In the genomic region with DNA sequence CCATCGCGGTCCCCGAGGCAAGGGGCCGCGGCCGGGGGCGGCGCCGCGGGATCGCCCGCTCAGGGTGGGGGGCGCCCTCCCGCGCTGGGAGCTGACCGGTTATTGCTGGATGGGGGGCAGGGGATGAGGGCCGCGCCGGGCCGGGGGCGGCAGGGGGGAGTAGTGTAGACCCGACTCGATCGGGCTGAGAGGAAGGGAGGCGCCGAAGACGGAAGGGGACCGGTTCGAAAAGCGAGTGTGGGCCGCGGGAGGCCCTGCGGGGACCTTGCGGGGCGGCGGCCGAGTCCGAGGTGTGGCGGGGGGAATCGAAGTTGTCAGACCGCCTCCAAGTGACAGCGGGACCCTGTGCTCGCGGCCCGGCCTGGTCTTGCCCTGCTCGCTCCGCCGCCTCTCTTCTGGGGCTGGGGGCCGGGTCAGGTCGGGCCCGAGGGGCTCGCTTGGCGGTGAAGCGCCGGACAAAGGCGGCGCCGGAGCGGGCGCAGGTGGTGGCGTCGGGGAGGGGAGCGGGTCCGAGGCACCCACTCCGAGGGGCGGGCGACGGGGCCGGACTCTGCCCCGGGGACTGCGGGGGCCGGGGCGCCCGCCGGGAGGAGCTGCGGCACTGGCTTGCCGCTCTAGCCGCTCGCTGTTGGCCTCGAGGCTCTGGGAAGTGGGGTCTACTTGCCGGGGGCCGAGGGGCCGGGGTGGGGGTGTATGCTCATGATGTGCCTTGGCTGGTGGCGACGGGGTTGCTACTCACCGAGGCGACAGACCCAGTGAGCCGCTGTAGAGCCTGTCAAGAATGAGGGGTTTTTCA, we compare ENCODE assay signal across 1 cellular context.
A peak's percentile ranks its signal among the peaks of the same experiment; 100 is the strongest.
TF ChIP-seq lines count a peak whose summit lies in the region.

No MANE protein-coding gene starts in this region.

TF ChIP-seq in GM12878, 131 proteins besides CTCF, POLR2A, EP300 and RAD21:
- no peak for TF ChIP-seq ZZZ3 (IDR thresholded peaks at IDR 0.05; ENCODE audit: control insufficient read depth, insufficient read length, low read depth)
- TF ChIP-seq, protein P1, sequence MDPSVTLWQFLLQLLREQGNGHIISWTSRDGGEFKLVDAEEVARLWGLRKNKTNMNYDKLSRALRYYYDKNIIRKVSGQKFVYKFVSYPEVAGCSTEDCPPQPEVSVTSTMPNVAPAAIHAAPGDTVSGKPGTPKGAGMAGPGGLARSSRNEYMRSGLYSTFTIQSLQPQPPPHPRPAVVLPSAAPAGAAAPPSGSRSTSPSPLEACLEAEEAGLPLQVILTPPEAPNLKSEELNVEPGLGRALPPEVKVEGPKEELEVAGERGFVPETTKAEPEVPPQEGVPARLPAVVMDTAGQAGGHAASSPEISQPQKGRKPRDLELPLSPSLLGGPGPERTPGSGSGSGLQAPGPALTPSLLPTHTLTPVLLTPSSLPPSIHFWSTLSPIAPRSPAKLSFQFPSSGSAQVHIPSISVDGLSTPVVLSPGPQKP (IDR thresholded peaks at IDR 0.05; ENCODE audit: low read depth, low read length) = no peak
- TF ChIP-seq SP1 (IDR thresholded peaks at IDR 0.05; ENCODE audit: low read depth, low read length) = no peak
- TF ChIP-seq GABPA (IDR thresholded peaks at IDR 0.05; ENCODE audit: low read depth) = no peak
- TF ChIP-seq SUPT20H (IDR thresholded peaks at IDR 0.05; ENCODE audit: borderline replicate concordance, control insufficient read depth, low read depth, low read length) = no peak
- no peak for TF ChIP-seq HCFC1 (IDR thresholded peaks at IDR 0.05; ENCODE audit: low read length)
- TF ChIP-seq HDGF (IDR thresholded peaks at IDR 0.05) = no peak
- TF ChIP-seq BHLHE40 (IDR thresholded peaks at IDR 0.05; ENCODE audit: borderline replicate concordance in 1 of 2, low read depth in 2 of 2, low read length in 1 of 2) = peak in 1 of 2 experiments; percentile 11; a peak in 1 of 4 replicates
- TF ChIP-seq, protein P2, sequence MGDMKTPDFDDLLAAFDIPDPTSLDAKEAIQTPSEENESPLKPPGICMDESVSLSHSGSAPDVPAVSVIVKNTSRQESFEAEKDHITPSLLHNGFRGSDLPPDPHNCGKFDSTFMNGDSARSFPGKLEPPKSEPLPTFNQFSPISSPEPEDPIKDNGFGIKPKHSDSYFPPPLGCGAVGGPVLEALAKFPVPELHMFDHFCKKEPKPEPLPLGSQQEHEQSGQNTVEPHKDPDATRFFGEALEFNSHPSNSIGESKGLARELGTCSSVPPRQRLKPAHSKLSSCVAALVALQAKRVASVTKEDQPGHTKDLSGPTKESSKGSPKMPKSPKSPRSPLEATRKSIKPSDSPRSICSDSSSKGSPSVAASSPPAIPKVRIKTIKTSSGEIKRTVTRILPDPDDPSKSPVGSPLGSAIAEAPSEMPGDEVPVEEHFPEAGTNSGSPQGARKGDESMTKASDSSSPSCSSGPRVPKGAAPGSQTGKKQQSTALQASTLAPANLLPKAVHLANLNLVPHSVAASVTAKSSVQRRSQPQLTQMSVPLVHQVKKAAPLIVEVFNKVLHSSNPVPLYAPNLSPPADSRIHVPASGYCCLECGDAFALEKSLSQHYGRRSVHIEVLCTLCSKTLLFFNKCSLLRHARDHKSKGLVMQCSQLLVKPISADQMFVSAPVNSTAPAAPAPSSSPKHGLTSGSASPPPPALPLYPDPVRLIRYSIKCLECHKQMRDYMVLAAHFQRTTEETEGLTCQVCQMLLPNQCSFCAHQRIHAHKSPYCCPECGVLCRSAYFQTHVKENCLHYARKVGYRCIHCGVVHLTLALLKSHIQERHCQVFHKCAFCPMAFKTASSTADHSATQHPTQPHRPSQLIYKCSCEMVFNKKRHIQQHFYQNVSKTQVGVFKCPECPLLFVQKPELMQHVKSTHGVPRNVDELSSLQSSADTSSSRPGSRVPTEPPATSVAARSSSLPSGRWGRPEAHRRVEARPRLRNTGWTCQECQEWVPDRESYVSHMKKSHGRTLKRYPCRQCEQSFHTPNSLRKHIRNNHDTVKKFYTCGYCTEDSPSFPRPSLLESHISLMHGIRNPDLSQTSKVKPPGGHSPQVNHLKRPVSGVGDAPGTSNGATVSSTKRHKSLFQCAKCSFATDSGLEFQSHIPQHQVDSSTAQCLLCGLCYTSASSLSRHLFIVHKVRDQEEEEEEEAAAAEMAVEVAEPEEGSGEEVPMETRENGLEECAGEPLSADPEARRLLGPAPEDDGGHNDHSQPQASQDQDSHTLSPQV (IDR thresholded peaks at IDR 0.05) = no peak
- TF ChIP-seq RB1 (IDR thresholded peaks at IDR 0.05; ENCODE audit: borderline replicate concordance) = no peak
- TF ChIP-seq, protein P3, sequence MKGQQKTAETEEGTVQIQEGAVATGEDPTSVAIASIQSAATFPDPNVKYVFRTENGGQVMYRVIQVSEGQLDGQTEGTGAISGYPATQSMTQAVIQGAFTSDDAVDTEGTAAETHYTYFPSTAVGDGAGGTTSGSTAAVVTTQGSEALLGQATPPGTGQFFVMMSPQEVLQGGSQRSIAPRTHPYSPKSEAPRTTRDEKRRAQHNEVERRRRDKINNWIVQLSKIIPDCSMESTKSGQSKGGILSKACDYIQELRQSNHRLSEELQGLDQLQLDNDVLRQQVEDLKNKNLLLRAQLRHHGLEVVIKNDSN (IDR thresholded peaks at IDR 0.05; ENCODE audit: borderline replicate concordance, extremely low read length, insufficient read depth, low read depth, low read length) = no peak
- TF ChIP-seq BRCA1 (IDR thresholded peaks at IDR 0.05; ENCODE audit: low read depth, low read length) = no peak
- no peak for TF ChIP-seq BCL11A (IDR thresholded peaks at IDR 0.05; ENCODE audit: low read depth, low read length)
- TF ChIP-seq ESRRA (IDR thresholded peaks at IDR 0.05; ENCODE audit: low read length) = no peak
- no peak for TF ChIP-seq FOS (IDR thresholded peaks at IDR 0.05; ENCODE audit: borderline replicate concordance, extremely low read depth, insufficient read length)
- TF ChIP-seq, protein P4, sequence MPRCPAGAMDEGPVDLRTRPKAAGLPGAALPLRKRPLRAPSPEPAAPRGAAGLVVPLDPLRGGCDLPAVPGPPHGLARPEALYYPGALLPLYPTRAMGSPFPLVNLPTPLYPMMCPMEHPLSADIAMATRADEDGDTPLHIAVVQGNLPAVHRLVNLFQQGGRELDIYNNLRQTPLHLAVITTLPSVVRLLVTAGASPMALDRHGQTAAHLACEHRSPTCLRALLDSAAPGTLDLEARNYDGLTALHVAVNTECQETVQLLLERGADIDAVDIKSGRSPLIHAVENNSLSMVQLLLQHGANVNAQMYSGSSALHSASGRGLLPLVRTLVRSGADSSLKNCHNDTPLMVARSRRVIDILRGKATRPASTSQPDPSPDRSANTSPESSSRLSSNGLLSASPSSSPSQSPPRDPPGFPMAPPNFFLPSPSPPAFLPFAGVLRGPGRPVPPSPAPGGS (IDR thresholded peaks at IDR 0.05; ENCODE audit: borderline replicate concordance, insufficient read depth, low read depth, low read length, poor library complexity, severe bottlenecking) = no peak
- no peak for TF ChIP-seq EED (IDR thresholded peaks at IDR 0.05; ENCODE audit: low read depth)
- TF ChIP-seq ASH2L (IDR thresholded peaks at IDR 0.05; ENCODE audit: borderline replicate concordance, low read depth) = no peak
- TF ChIP-seq, protein P5, sequence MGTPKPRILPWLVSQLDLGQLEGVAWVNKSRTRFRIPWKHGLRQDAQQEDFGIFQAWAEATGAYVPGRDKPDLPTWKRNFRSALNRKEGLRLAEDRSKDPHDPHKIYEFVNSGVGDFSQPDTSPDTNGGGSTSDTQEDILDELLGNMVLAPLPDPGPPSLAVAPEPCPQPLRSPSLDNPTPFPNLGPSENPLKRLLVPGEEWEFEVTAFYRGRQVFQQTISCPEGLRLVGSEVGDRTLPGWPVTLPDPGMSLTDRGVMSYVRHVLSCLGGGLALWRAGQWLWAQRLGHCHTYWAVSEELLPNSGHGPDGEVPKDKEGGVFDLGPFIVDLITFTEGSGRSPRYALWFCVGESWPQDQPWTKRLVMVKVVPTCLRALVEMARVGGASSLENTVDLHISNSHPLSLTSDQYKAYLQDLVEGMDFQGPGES (IDR thresholded peaks at IDR 0.05) = no peak
- TF ChIP-seq, protein P6, sequence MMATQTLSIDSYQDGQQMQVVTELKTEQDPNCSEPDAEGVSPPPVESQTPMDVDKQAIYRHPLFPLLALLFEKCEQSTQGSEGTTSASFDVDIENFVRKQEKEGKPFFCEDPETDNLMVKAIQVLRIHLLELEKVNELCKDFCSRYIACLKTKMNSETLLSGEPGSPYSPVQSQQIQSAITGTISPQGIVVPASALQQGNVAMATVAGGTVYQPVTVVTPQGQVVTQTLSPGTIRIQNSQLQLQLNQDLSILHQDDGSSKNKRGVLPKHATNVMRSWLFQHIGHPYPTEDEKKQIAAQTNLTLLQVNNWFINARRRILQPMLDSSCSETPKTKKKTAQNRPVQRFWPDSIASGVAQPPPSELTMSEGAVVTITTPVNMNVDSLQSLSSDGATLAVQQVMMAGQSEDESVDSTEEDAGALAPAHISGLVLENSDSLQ (IDR thresholded peaks at IDR 0.05) = no peak
- TF ChIP-seq, protein P7, sequence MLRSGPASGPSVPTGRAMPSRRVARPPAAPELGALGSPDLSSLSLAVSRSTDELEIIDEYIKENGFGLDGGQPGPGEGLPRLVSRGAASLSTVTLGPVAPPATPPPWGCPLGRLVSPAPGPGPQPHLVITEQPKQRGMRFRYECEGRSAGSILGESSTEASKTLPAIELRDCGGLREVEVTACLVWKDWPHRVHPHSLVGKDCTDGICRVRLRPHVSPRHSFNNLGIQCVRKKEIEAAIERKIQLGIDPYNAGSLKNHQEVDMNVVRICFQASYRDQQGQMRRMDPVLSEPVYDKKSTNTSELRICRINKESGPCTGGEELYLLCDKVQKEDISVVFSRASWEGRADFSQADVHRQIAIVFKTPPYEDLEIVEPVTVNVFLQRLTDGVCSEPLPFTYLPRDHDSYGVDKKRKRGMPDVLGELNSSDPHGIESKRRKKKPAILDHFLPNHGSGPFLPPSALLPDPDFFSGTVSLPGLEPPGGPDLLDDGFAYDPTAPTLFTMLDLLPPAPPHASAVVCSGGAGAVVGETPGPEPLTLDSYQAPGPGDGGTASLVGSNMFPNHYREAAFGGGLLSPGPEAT (IDR thresholded peaks at IDR 0.05; ENCODE audit: low read depth) = no peak
- no peak for TF ChIP-seq GATAD2B (conservative IDR thresholded peaks at IDR 0.05; ENCODE audit: low read depth)
- TF ChIP-seq BACH1 (IDR thresholded peaks at IDR 0.05; ENCODE audit: borderline replicate concordance) = peak; percentile 10; the same call in 1 of the 2 replicates
- peak in 1 of 2 experiments; percentile 58; a peak in 1 of 3 replicates for TF ChIP-seq EGR1 (IDR thresholded peaks at IDR 0.05; ENCODE audit: borderline replicate concordance in 1 of 2, low read depth in 2 of 2, low read length in 2 of 2)
- TF ChIP-seq, protein P8, sequence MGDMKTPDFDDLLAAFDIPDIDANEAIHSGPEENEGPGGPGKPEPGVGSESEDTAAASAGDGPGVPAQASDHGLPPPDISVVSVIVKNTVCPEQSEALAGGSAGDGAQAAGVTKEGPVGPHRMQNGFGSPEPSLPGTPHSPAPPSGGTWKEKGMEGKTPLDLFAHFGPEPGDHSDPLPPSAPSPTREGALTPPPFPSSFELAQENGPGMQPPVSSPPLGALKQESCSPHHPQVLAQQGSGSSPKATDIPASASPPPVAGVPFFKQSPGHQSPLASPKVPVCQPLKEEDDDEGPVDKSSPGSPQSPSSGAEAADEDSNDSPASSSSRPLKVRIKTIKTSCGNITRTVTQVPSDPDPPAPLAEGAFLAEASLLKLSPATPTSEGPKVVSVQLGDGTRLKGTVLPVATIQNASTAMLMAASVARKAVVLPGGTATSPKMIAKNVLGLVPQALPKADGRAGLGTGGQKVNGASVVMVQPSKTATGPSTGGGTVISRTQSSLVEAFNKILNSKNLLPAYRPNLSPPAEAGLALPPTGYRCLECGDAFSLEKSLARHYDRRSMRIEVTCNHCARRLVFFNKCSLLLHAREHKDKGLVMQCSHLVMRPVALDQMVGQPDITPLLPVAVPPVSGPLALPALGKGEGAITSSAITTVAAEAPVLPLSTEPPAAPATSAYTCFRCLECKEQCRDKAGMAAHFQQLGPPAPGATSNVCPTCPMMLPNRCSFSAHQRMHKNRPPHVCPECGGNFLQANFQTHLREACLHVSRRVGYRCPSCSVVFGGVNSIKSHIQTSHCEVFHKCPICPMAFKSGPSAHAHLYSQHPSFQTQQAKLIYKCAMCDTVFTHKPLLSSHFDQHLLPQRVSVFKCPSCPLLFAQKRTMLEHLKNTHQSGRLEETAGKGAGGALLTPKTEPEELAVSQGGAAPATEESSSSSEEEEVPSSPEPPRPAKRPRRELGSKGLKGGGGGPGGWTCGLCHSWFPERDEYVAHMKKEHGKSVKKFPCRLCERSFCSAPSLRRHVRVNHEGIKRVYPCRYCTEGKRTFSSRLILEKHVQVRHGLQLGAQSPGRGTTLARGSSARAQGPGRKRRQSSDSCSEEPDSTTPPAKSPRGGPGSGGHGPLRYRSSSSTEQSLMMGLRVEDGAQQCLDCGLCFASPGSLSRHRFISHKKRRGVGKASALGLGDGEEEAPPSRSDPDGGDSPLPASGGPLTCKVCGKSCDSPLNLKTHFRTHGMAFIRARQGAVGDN (IDR thresholded peaks at IDR 0.05) = 0 out of 2 replicates have a peak, but pooled peaks have one; percentile 25
- TF ChIP-seq CEBPB (IDR thresholded peaks at IDR 0.05; ENCODE audit: borderline replicate concordance in 1 of 2, low read depth in 2 of 2, low read length in 2 of 2) = no peak
- TF ChIP-seq, protein P9, sequence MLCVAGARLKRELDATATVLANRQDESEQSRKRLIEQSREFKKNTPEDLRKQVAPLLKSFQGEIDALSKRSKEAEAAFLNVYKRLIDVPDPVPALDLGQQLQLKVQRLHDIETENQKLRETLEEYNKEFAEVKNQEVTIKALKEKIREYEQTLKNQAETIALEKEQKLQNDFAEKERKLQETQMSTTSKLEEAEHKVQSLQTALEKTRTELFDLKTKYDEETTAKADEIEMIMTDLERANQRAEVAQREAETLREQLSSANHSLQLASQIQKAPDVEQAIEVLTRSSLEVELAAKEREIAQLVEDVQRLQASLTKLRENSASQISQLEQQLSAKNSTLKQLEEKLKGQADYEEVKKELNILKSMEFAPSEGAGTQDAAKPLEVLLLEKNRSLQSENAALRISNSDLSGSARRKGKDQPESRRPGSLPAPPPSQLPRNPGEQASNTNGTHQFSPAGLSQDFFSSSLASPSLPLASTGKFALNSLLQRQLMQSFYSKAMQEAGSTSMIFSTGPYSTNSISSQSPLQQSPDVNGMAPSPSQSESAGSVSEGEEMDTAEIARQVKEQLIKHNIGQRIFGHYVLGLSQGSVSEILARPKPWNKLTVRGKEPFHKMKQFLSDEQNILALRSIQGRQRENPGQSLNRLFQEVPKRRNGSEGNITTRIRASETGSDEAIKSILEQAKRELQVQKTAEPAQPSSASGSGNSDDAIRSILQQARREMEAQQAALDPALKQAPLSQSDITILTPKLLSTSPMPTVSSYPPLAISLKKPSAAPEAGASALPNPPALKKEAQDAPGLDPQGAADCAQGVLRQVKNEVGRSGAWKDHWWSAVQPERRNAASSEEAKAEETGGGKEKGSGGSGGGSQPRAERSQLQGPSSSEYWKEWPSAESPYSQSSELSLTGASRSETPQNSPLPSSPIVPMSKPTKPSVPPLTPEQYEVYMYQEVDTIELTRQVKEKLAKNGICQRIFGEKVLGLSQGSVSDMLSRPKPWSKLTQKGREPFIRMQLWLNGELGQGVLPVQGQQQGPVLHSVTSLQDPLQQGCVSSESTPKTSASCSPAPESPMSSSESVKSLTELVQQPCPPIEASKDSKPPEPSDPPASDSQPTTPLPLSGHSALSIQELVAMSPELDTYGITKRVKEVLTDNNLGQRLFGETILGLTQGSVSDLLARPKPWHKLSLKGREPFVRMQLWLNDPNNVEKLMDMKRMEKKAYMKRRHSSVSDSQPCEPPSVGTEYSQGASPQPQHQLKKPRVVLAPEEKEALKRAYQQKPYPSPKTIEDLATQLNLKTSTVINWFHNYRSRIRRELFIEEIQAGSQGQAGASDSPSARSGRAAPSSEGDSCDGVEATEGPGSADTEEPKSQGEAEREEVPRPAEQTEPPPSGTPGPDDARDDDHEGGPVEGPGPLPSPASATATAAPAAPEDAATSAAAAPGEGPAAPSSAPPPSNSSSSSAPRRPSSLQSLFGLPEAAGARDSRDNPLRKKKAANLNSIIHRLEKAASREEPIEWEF (IDR thresholded peaks at IDR 0.05; ENCODE audit: insufficient replicate concordance, low read depth, low read length) = no peak
- TF ChIP-seq CREM (IDR thresholded peaks at IDR 0.05; ENCODE audit: low read depth) = no peak
- TF ChIP-seq IRF4 (IDR thresholded peaks at IDR 0.05; ENCODE audit: low read depth, low read length) = no peak
